Comparison of ENCODE assay signal across 20 cellular contexts in genomic region chr12:3563966-3564365, GRCh38.
"Had no signal": no experiment of that assay in that cellular context is flagged by ENCODE, and none has a peak within 500 bp of the region (broad histone marks: within the 10 kb centered on the region; RNA-seq: fewer than 3 reads in every experiment).

No MANE protein-coding gene starts in this region.

- H3K4me3 ChIP-seq: MG63 had no signal

- DNase-seq: IMR-90, Karpas-422, KG1, MG63, NCI-H1092, NCI-H1105 treated with DMSO at 0.1 percent for 48 hours, NCI-H1417 treated with DMSO at 0.1 percent for 48 hours, NCI-H146, NCI-H1694 treated with DMSO at 0.1 percent for 48 hours, NCI-H1930, NCI-H2081, NCI-H2107, NCI-H2227 treated with DMSO at 0.1 percent for 48 hours, NCI-H524, NCI-H69, NCI-H774, RPMI8226, SHP77, SK-N-SH had no signal

- H3K9ac ChIP-seq: SK-N-SH had no signal

- H3K36me3 ChIP-seq: MG63 had no signal

- ATAC-seq: HepG2 had no signal

- H3K9me3 ChIP-seq: MG63, SK-N-SH had no signal
